Comparison of ENCODE assay signal across 2 cellular contexts in the genomic region with DNA sequence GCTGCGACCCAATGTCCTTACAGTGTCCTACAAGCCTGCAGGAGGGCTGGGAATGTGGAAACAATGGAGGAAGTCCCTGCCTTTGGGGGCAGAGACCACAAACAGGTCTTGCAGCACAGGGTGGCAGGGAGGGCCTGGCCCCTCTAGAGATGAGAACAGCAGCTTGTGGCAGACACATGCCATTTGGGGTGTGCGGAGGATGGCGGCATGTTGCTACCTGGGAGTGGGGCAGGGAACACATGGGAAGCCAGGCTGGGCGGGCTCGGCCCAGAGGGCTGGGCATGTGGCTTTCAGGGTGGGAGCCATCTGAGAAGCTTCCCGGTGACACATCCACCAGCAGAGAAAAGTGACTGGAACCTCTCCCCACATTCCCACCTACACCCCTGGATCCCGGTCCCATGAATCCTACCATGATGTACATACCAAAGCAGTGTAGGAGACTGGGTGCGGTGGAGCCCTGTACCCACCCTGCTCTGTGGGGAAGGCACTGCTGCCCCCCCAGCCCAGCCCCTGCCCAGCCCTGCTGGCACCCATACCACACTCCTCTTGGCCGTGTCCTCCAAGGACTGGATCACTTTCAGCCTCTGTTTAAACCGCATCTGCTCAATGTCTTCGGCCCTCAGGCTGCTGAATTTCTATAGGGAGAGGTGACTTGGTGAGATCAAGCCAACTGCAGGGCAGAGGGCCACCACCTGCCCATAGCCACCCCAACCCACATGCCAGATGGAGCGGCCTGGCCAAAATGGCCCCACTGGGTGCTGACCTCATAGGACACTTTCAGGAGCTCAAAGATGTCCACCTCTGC.
TF ChIP-seq lines count a peak whose summit lies in the region.

No MANE protein-coding gene starts in this region.

TF ChIP-seq in GM12878, 131 proteins besides CTCF, POLR2A, EP300 and RAD21:
- TF ChIP-seq POLR2AphosphoS2 (IDR thresholded peaks at IDR 0.05; ENCODE audit: low read depth, low read length), result 0 out of 2 replicates have a peak, but pooled peaks have one; percentile 10
- TF ChIP-seq, protein P1, sequence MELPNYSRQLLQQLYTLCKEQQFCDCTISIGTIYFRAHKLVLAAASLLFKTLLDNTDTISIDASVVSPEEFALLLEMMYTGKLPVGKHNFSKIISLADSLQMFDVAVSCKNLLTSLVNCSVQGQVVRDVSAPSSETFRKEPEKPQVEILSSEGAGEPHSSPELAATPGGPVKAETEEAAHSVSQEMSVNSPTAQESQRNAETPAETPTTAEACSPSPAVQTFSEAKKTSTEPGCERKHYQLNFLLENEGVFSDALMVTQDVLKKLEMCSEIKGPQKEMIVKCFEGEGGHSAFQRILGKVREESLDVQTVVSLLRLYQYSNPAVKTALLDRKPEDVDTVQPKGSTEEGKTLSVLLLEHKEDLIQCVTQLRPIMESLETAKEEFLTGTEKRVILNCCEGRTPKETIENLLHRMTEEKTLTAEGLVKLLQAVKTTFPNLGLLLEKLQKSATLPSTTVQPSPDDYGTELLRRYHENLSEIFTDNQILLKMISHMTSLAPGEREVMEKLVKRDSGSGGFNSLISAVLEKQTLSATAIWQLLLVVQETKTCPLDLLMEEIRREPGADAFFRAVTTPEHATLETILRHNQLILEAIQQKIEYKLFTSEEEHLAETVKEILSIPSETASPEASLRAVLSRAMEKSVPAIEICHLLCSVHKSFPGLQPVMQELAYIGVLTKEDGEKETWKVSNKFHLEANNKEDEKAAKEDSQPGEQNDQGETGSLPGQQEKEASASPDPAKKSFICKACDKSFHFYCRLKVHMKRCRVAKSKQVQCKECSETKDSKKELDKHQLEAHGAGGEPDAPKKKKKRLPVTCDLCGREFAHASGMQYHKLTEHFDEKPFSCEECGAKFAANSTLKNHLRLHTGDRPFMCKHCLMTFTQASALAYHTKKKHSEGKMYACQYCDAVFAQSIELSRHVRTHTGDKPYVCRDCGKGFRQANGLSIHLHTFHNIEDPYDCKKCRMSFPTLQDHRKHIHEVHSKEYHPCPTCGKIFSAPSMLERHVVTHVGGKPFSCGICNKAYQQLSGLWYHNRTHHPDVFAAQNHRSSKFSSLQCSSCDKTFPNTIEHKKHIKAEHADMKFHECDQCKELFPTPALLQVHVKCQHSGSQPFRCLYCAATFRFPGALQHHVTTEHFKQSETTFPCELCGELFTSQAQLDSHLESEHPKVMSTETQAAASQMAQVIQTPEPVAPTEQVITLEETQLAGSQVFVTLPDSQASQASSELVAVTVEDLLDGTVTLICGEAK (IDR thresholded peaks at IDR 0.05; ENCODE audit: borderline replicate concordance), result no peak

TF ChIP-seq in HepG2, 621 proteins besides CTCF, POLR2A, EP300 and RAD21:
- no peak for TF ChIP-seq ISL2 (CRISPR knock-in tag; IDR thresholded peaks at IDR 0.05)
- TF ChIP-seq NFE2L2 (IDR thresholded peaks at IDR 0.05; ENCODE audit: low read length), result no peak
- no peak for TF ChIP-seq HMG20A (CRISPR knock-in tag; IDR thresholded peaks at IDR 0.05; ENCODE audit: borderline replicate concordance)
- TF ChIP-seq MAFK (conservative IDR thresholded peaks at IDR 0.05 in 1 of 2, IDR thresholded peaks at IDR 0.05 in 1 of 2; ENCODE audit: low read length in 2 of 2), result no peak
- no peak for TF ChIP-seq ZNF674 (CRISPR knock-in tag; IDR thresholded peaks at IDR 0.05; ENCODE audit: low read depth)
- TF ChIP-seq, protein P2, sequence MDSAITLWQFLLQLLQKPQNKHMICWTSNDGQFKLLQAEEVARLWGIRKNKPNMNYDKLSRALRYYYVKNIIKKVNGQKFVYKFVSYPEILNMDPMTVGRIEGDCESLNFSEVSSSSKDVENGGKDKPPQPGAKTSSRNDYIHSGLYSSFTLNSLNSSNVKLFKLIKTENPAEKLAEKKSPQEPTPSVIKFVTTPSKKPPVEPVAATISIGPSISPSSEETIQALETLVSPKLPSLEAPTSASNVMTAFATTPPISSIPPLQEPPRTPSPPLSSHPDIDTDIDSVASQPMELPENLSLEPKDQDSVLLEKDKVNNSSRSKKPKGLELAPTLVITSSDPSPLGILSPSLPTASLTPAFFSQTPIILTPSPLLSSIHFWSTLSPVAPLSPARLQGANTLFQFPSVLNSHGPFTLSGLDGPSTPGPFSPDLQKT (CRISPR knock-in tag; IDR thresholded peaks at IDR 0.05; ENCODE audit: borderline replicate concordance), result no peak
- TF ChIP-seq MYC (CRISPR knock-in tag; IDR thresholded peaks at IDR 0.05; ENCODE audit: borderline replicate concordance), result no peak
- TF ChIP-seq ZNF737 (CRISPR knock-in tag; IDR thresholded peaks at IDR 0.05; ENCODE audit: borderline replicate concordance), result no peak
- no peak for TF ChIP-seq MAFG (CRISPR knock-in tag; IDR thresholded peaks at IDR 0.05)
- TF ChIP-seq, protein P3, sequence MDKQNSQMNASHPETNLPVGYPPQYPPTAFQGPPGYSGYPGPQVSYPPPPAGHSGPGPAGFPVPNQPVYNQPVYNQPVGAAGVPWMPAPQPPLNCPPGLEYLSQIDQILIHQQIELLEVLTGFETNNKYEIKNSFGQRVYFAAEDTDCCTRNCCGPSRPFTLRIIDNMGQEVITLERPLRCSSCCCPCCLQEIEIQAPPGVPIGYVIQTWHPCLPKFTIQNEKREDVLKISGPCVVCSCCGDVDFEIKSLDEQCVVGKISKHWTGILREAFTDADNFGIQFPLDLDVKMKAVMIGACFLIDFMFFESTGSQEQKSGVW (CRISPR knock-in tag; IDR thresholded peaks at IDR 0.05; ENCODE audit: borderline replicate concordance), result no peak
- TF ChIP-seq, protein P4, sequence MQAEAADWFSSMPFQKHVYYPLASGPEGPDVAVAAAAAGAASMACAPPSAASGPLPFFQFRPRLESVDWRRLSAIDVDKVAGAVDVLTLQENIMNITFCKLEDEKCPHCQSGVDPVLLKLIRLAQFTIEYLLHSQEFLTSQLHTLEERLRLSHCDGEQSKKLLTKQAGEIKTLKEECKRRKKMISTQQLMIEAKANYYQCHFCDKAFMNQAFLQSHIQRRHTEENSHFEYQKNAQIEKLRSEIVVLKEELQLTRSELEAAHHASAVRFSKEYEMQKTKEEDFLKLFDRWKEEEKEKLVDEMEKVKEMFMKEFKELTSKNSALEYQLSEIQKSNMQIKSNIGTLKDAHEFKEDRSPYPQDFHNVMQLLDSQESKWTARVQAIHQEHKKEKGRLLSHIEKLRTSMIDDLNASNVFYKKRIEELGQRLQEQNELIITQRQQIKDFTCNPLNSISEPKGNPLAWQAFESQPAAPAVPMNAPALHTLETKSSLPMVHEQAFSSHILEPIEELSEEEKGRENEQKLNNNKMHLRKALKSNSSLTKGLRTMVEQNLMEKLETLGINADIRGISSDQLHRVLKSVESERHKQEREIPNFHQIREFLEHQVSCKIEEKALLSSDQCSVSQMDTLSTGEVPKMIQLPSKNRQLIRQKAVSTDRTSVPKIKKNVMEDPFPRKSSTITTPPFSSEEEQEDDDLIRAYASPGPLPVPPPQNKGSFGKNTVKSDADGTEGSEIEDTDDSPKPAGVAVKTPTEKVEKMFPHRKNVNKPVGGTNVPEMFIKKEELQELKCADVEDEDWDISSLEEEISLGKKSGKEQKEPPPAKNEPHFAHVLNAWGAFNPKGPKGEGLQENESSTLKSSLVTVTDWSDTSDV (CRISPR knock-in tag; IDR thresholded peaks at IDR 0.05), result no peak
- TF ChIP-seq SPEN (CRISPR knock-in tag; IDR thresholded peaks at IDR 0.05; ENCODE audit: low read depth), result no peak
- TF ChIP-seq STAG1 (CRISPR knock-in tag; IDR thresholded peaks at IDR 0.05), result no peak
